Comparison of ENCODE assay signal across 8 cellular contexts in genomic region chr6:150865043-150865405, GRCh38. TPM values are rescaled to one million over a fixed set of nuclear protein-coding genes. Genes with fewer than 3 reads are reported as not detected.
DNase-seq lines count a peak whose midpoint lies in the region; ATAC-seq, FAIRE-seq and TF ChIP-seq lines count a peak whose summit lies in the region.

No MANE protein-coding gene starts in this region.

- intact Hi-C loops in CD4-positive, alpha-beta T cell (cut with DNase I, micrococcal nuclease), result loop anchor here in 1 of 2 experiments (10.0 kb wide), 1 partner anchor 590 kb away; the partner anchor contains the start of gene RMND1

- CTCF ChIA-PET in CD4-positive, alpha-beta T cell (lab: Charles Lee), result interaction anchor here (0.6 to 1.0 kb wide), 2 partner anchors 13 to 66 kb away, joined by 3 to 4 read pairs; no protein-coding TSS in a partner anchor

- peak overlapping the region; percentile 65 for H3K4me3 ChIP-seq in MM.1S (ENCODE audit: low read length)
- H3K4me3 ChIP-seq in coronary artery, result peak overlapping the region; percentile 94
- H3K4me3 ChIP-seq in neural cell (ENCODE audit: low read length), result peak overlapping the region; percentile 92

- no peaks in the 10 kb centered on the region for H3K9me2 ChIP-seq in MM.1S (replicated peaks; ENCODE audit: insufficient read depth, low read length)
- H3K9me2 ChIP-seq in neural cell (ENCODE audit: insufficient read depth, low read length), result no peaks in the 10 kb centered on the region

- no peak for TF ChIP-seq EP300 in neural cell (conservative IDR thresholded peaks at IDR 0.05; ENCODE audit: poor library complexity, severe bottlenecking)

- H3K27ac ChIP-seq in CD4-positive, alpha-beta T cell (ENCODE audit: low read depth, low read length), result no peak overlapping the region
- no peak overlapping the region for H3K27ac ChIP-seq in MM.1S (ENCODE audit: low read length)
- peak overlapping the region; percentile 92 to 100 for H3K27ac ChIP-seq in coronary artery
- H3K27ac ChIP-seq in neural cell (ENCODE audit: low read length), result peak overlapping the region; percentile 31

- POLR2A ChIA-PET in CD4-positive, alpha-beta T cell (lab: Charles Lee), result interaction anchor here (0.7 to 0.9 kb wide), 2 partner anchors 525 to 1285 kb away, joined by 3 to 4 read pairs; no protein-coding TSS in a partner anchor

- H3K4me2 ChIP-seq in MM.1S (ENCODE audit: low read depth, low read length), result peak overlapping the region; percentile 49; the same call in 1 of the 2 replicates
- H3K4me2 ChIP-seq in neural cell (ENCODE audit: low read length), result peak overlapping the region; percentile 65

- H3F3A ChIP-seq in MM.1S (ENCODE audit: insufficient read depth, low read length) (no peaks in the 10 kb centered on the region), neural cell (ENCODE audit: insufficient read depth, low read length, poor library complexity, severe bottlenecking) (peaks cover 7% of the 10 kb centered on the region)

- H3K9me3 Mint-ChIP-seq in CD4-positive, alpha-beta T cell, result no peaks in the 10 kb centered on the region

- H3K27me3 Mint-ChIP-seq in CD4-positive, alpha-beta T cell, result no peaks in the 10 kb centered on the region

- peaks cover 4% of the 10 kb centered on the region for H3K36me3 Mint-ChIP-seq in CD4-positive, alpha-beta T cell (ENCODE audit: low read depth)

- H3K36me3 ChIP-seq in MM.1S (replicated peaks; ENCODE audit: insufficient read depth, low read length), result no peaks in the 10 kb centered on the region
- no peaks in the 10 kb centered on the region for H3K36me3 ChIP-seq in neural cell (ENCODE audit: insufficient read depth, low read length)

- no peak for ATAC-seq in CD4-positive, alpha-beta T cell (ENCODE audit: poor library complexity)

- no peaks in the 10 kb centered on the region for H3K9me3 ChIP-seq in CD4-positive, alpha-beta T cell (ENCODE audit: control insufficient read depth, low read length)
- no peaks in the 10 kb centered on the region for H3K9me3 ChIP-seq in MM.1S (replicated peaks; ENCODE audit: insufficient read depth, low read length)
- no peaks in the 10 kb centered on the region for H3K9me3 ChIP-seq in neural cell (ENCODE audit: low read length)

- peak overlapping the region; percentile 80 for H3K27ac Mint-ChIP-seq in CD4-positive, alpha-beta T cell

- no peaks in the 10 kb centered on the region for H4K20me1 ChIP-seq in MM.1S (ENCODE audit: insufficient read depth, low read length)
- no peaks in the 10 kb centered on the region for H4K20me1 ChIP-seq in neural cell (ENCODE audit: insufficient read depth)

- H3K4me3 Mint-ChIP-seq in CD4-positive, alpha-beta T cell, result peak overlapping the region; percentile 89

- FAIRE-seq in H54 (lab: Jason Lieb, UNC), result no peak

- TF ChIP-seq POLR2A in H54 (IDR thresholded peaks at IDR 0.05; ENCODE audit: low read depth, low read length), result no peak

- no peak for TF ChIP-seq CTCF in CD4-positive, alpha-beta T cell (IDR thresholded peaks at IDR 0.05)
- TF ChIP-seq CTCF in MM.1S (IDR thresholded peaks at IDR 0.05; ENCODE audit: low read length) (no peak), coronary artery (IDR thresholded peaks at IDR 0.05) (no peak), neural cell (IDR thresholded peaks at IDR 0.05; ENCODE audit: poor library complexity, severe bottlenecking) (no peak)

- H3K79me2 ChIP-seq in MM.1S (ENCODE audit: low read length), result peaks cover 19% of the 10 kb centered on the region
- H3K79me2 ChIP-seq in neural cell (replicated peaks; ENCODE audit: insufficient read depth, low read length), result no peaks in the 10 kb centered on the region

- TF ChIP-seq RAD21 in neural cell (conservative IDR thresholded peaks at IDR 0.05), result no peak

- H3K4me1 Mint-ChIP-seq in CD4-positive, alpha-beta T cell (ENCODE audit: low read depth), result peaks cover 14% of the 10 kb centered on the region

- H3K9ac ChIP-seq in MM.1S (ENCODE audit: low read length) (peak overlapping the region; percentile 56; the same call in 1 of the 2 replicates), neural cell (ENCODE audit: low read length) (peak overlapping the region; percentile 92)

- no peak for DNase-seq in CD4-positive, alpha-beta T cell
- DNase-seq in MM.1S, result no peak
- no peak for DNase-seq in coronary artery (ENCODE audit: low spot score)
- no peak for DNase-seq in NCI-H1092 (lab: John Stamatoyannopoulos, UW)
- no peak for DNase-seq in UCSD-AML1 (lab: John Stamatoyannopoulos, UW; ENCODE audit: unreplicated experiment)
- DNase-seq in superior temporal gyrus (ENCODE audit: extremely low spot score), result no peak
- DNase-seq in H54 (ENCODE audit: insufficient read length, low spot score), result no peak

- no peaks in the 10 kb centered on the region for H3K27me3 ChIP-seq in CD4-positive, alpha-beta T cell (ENCODE audit: control insufficient read depth, insufficient read depth, low read length)
- H3K27me3 ChIP-seq in MM.1S (replicated peaks; ENCODE audit: insufficient read depth, low read length), result no peaks in the 10 kb centered on the region
- H3K27me3 ChIP-seq in neural cell (ENCODE audit: insufficient read depth, low read depth, low read length), result no peaks in the 10 kb centered on the region

- H2AFZ ChIP-seq in MM.1S (ENCODE audit: low read length) (peak overlapping the region; percentile 83; the same call in 1 of the 2 replicates), neural cell (ENCODE audit: low read depth, low read length) (peak overlapping the region; percentile 68)

- H3K4me1 ChIP-seq in MM.1S (ENCODE audit: low read length), result no peaks in the 10 kb centered on the region

TF ChIP-seq in neural cell, 6 proteins besides CTCF, POLR2A, EP300 and RAD21:
- TF ChIP-seq MXI1 (conservative IDR thresholded peaks at IDR 0.05; ENCODE audit: poor library complexity, severe bottlenecking), result no peak
- TF ChIP-seq REST (IDR thresholded peaks at IDR 0.05; ENCODE audit: borderline replicate concordance), result no peak
- no peak for TF ChIP-seq EZH2 (IDR thresholded peaks at IDR 0.05; ENCODE audit: borderline replicate concordance, insufficient read depth, low read length, poor library complexity, severe bottlenecking)
- no peak for TF ChIP-seq POLR2AphosphoS5 (IDR thresholded peaks at IDR 0.05)
- TF ChIP-seq SMC3 (conservative IDR thresholded peaks at IDR 0.05; ENCODE audit: poor library complexity), result no peak
- TF ChIP-seq TAF1 (IDR thresholded peaks at IDR 0.05; ENCODE audit: low read depth), result no peak

RNA-seq across cellular contexts. Expression of gene MTHFD1L, which starts 0.5 kb away (rescaled TPM):
- total RNA-seq in CD4-positive, alpha-beta T cell, result 1 to 10 TPM; 8.8 to 9.7 TPM
- 6.3 and 11.0 TPM in 2 replicates for polyA plus RNA-seq in neural cell
- polyA minus RNA-seq in neural cell, result 12.4 and 14.1 TPM in 2 replicates

Comparison
In these comparisons a context has a peak if more than half of its experiments do, and no peak if none do; other contexts are left out.
1. H3K27ac ChIP-seq: peak in coronary artery (2 of 2) and neural cell (single experiment); none in CD4-positive, alpha-beta T cell (single experiment) and MM.1S (single experiment).
2. Peak in every context shown above with its lines, with median percentiles within 50 percentile points of each other: H3K4me3 ChIP-seq.